In the genomic region with DNA sequence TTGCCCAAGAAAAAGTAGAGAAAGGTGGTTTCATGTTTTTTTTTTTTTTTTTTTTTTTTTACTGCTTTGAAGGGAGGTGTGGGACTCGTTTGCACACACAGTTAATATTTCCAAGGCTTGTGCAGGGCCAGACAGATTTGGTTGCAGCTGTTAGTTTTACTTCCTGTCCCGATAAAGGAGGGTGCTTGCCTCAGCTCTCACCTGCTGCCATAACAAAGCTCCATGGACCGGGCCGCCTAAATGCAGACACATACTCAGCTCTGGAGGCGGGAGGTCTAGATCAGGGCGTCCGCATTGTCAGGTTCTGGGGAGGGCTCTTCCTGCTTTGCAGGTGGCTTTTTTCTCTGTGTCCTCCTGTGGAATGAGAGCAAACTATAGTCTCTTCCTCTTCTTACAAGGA, we compare ENCODE assay signal across 8 cellular contexts.
A peak's percentile ranks its signal among the peaks of the same experiment; 100 is the strongest.
DNase-seq lines count a peak whose midpoint lies in the region; ATAC-seq and TF ChIP-seq lines count a peak whose summit lies in the region.

No MANE protein-coding gene starts in this region.

- no CpG with 5 or more reads among the region's 7 CpGs for WGBS in neuronal stem cell (ENCODE audit: extremely low coverage in 2 of 2, insufficient read length in 2 of 2, insufficient replicate concordance in 1 of 2), 2 donors

- H3K4me3 Mint-ChIP-seq in activated T-cell treated with anti-CD3 and anti-CD28 coated beads, Interleukin-2, amount 50 U/mL, for 72 hours = peak overlapping the region; percentile 11 to 37

- POLR2A ChIA-PET in RWPE1 (lab: Yijun Ruan, JAX; ENCODE audit: low non-redundant PET) = no interaction called here

- ATAC-seq in HG03520 (IDR thresholded peaks at IDR 0.05; ENCODE audit: unreplicated experiment) (peak; percentile 55), left colon (no peak)
- ATAC-seq in activated T-cell treated with anti-CD3 and anti-CD28 coated beads, Interleukin-2, amount 50 U/mL, for 72 hours (replicated peaks in 1 of 2) = no peak

- peak overlapping the region; percentile 62 for H3K4me2 ChIP-seq in DOHH2 (ENCODE audit: low read length)
- no peak overlapping the region for H3K4me2 ChIP-seq in neuronal stem cell (ENCODE audit: insufficient read depth, low read length, poor library complexity, severe bottlenecking)

- H3F3A ChIP-seq in DOHH2 (ENCODE audit: control insufficient read depth, insufficient read depth) = peaks cover 23% of the 10 kb centered on the region; the same call in 1 of the 2 replicates

- H3K4me3 ChIP-seq in DOHH2 (ENCODE audit: low read length) = peak overlapping the region; percentile 61
- no peak overlapping the region for H3K4me3 ChIP-seq in neuronal stem cell (ENCODE audit: low read length in 2 of 2)

- H4K8ac ChIP-seq in neuronal stem cell (ENCODE audit: low read depth, low read length) = no peak overlapping the region

- H3K79me1 ChIP-seq in neuronal stem cell (ENCODE audit: low read depth, low read length) = no peaks in the 10 kb centered on the region

- peaks cover 86% of the 10 kb centered on the region for H3K4me1 Mint-ChIP-seq in activated T-cell treated with anti-CD3 and anti-CD28 coated beads, Interleukin-2, amount 50 U/mL, for 72 hours (ENCODE audit: low read depth)

- no peaks in the 10 kb centered on the region for H3K36me3 ChIP-seq in DOHH2 (ENCODE audit: control insufficient read depth, low read length)
- H3K36me3 ChIP-seq in neuronal stem cell (replicated peaks in 1 of 2; ENCODE audit: control insufficient read depth in 2 of 2, insufficient read depth in 2 of 2, low read length in 2 of 2) = no peaks in the 10 kb centered on the region

- TF ChIP-seq CTCF in DOHH2 (IDR thresholded peaks at IDR 0.05; ENCODE audit: low read depth, low read length, poor library complexity, severe bottlenecking) (no peak), GM20000 (IDR thresholded peaks at IDR 0.05; ENCODE audit: extremely low read depth, missing control alignments) (no peak), RWPE1 (conservative IDR thresholded peaks at IDR 0.05; ENCODE audit: low read depth) (no peak)

- no peak overlapping the region for H3K18ac ChIP-seq in neuronal stem cell (ENCODE audit: low read length)

- no peak overlapping the region for H2BK15ac ChIP-seq in neuronal stem cell (ENCODE audit: low read length)

- no peaks in the 10 kb centered on the region for H3K27me3 Mint-ChIP-seq in activated T-cell treated with anti-CD3 and anti-CD28 coated beads, Interleukin-2, amount 50 U/mL, for 72 hours (ENCODE audit: low read depth)

- H2BK120ac ChIP-seq in neuronal stem cell (ENCODE audit: low read depth, low read length) = no peak overlapping the region

- H3K9me3 ChIP-seq in DOHH2 (ENCODE audit: control insufficient read depth, insufficient read depth, low read length) (no peaks in the 10 kb centered on the region), neuronal stem cell (replicated peaks in 1 of 2; ENCODE audit: control insufficient read depth in 2 of 2, insufficient read depth in 1 of 2, low read depth in 1 of 2, low read length in 2 of 2) (no peaks in the 10 kb centered on the region)

- H3K27ac Mint-ChIP-seq in activated T-cell treated with anti-CD3 and anti-CD28 coated beads, Interleukin-2, amount 50 U/mL, for 72 hours = peak overlapping the region; percentile 31

- no peak overlapping the region for H2BK5ac ChIP-seq in neuronal stem cell (ENCODE audit: low read length)

- no peaks in the 10 kb centered on the region for H3K9me2 ChIP-seq in DOHH2 (replicated peaks; ENCODE audit: control insufficient read depth, low read length)

- no peak overlapping the region for H3K14ac ChIP-seq in neuronal stem cell (ENCODE audit: low read length)

- H2AFZ ChIP-seq in neuronal stem cell (ENCODE audit: low read length) = no peak overlapping the region

- H3K9me3 Mint-ChIP-seq in activated T-cell treated with anti-CD3 and anti-CD28 coated beads, Interleukin-2, amount 50 U/mL, for 72 hours = no peaks in the 10 kb centered on the region

- H3K79me2 ChIP-seq in DOHH2 (ENCODE audit: control insufficient read depth, low read length) = peaks cover 6% of the 10 kb centered on the region

- no peak overlapping the region for H4K91ac ChIP-seq in neuronal stem cell (ENCODE audit: low read depth, low read length, poor library complexity)

- intact Hi-C loops in left colon (cut with DNase I, micrococcal nuclease) = no loop called here

- no peak overlapping the region for H2BK12ac ChIP-seq in neuronal stem cell (ENCODE audit: low read length)

- no peak overlapping the region for H2AK5ac ChIP-seq in neuronal stem cell (ENCODE audit: low read depth, low read length)

- H3K36me3 Mint-ChIP-seq in activated T-cell treated with anti-CD3 and anti-CD28 coated beads, Interleukin-2, amount 50 U/mL, for 72 hours (ENCODE audit: insufficient read depth in 2 of 2) = no peaks in the 10 kb centered on the region

- peaks cover 87% of the 10 kb centered on the region for H3K4me1 ChIP-seq in DOHH2 (ENCODE audit: control insufficient read depth, low read length)
- H3K4me1 ChIP-seq in neuronal stem cell (ENCODE audit: control insufficient read depth in 2 of 2, insufficient read depth in 1 of 2, low read depth in 1 of 2, low read length in 2 of 2) = peaks cover 17 to 25% of the 10 kb centered on the region in 2 donors

- no peak overlapping the region for H3K23ac ChIP-seq in neuronal stem cell (ENCODE audit: low read depth, low read length, poor library complexity)

- H4K20me1 ChIP-seq in DOHH2 (ENCODE audit: control insufficient read depth, insufficient read depth, low read depth, low read length) = no peaks in the 10 kb centered on the region

- no peak overlapping the region for H3K4ac ChIP-seq in neuronal stem cell (ENCODE audit: low read length)

- DNase-seq in GM20000 (ENCODE audit: low spot score) (peak; percentile 82), DMS 273 treated with DMSO at 0.1 percent for 48 hours (lab: John Stamatoyannopoulos, UW) (no peak), left colon (no peak), RWPE1 (ENCODE audit: low spot score) (no peak), neuronal stem cell (ENCODE audit: low spot score) (no peak)
- DNase-seq in activated T-cell treated with anti-CD3 and anti-CD28 coated beads, Interleukin-2, amount 50 U/mL, for 72 hours = no peak

- CTCF ChIA-PET in RWPE1 (lab: Yijun Ruan, JAX) = interaction anchor here (0.6 kb wide), 1 partner anchor 294 kb away, joined by 3 read pairs; no protein-coding TSS in a partner anchor

- peak overlapping the region; percentile 80 for H3K27ac ChIP-seq in DOHH2 (ENCODE audit: low read depth, low read length)
- no peak overlapping the region for H3K27ac ChIP-seq in RWPE1
- H3K27ac ChIP-seq in neuronal stem cell (replicated peaks; ENCODE audit: low read length) = no peak overlapping the region

- no peak overlapping the region for H3K9ac ChIP-seq in neuronal stem cell (ENCODE audit: low read depth, low read length, poor library complexity)

- H3K27me3 ChIP-seq in DOHH2 (ENCODE audit: control insufficient read depth, low read length) (no peaks in the 10 kb centered on the region), neuronal stem cell (ENCODE audit: control insufficient read depth in 3 of 3, insufficient read depth in 3 of 3, low read depth in 1 of 3, low read length in 3 of 3) (no peaks in the 10 kb centered on the region)
